ENCODE assay signal across 10 cellular contexts in genomic region chr22:45548991-45549736, GRCh38. TPM values are rescaled to one million over a fixed set of nuclear protein-coding genes. Genes with fewer than 3 reads are reported as not detected.
A peak's percentile ranks its signal among the peaks of the same experiment; 100 is the strongest.
DNase-seq lines count a peak whose midpoint lies in the region; ATAC-seq and TF ChIP-seq lines count a peak whose summit lies in the region.
"Had no signal": no experiment of that assay in that cellular context is flagged by ENCODE, and none has a peak within 500 bp of the region (broad histone marks: within the 10 kb centered on the region; RNA-seq: fewer than 3 reads in every experiment).

No MANE protein-coding gene starts in this region.

- H3K4me3 ChIP-seq in DOHH2 (ENCODE audit: low read length): no peak overlapping the region
- no peak overlapping the region for H3K4me3 ChIP-seq in OCI-LY1 (ENCODE audit: low read depth, low read length, poor library complexity, severe bottlenecking)
- no peak overlapping the region for H3K4me3 ChIP-seq in fibroblast of mammary gland (ENCODE audit: control insufficient read depth, low read depth, low read length)
- no peak overlapping the region for H3K4me3 ChIP-seq in psoas muscle

- peak in 1 of 4 donors; percentile 21 for ATAC-seq in psoas muscle
- ATAC-seq in GM18517 (IDR thresholded peaks at IDR 0.05; ENCODE audit: unreplicated experiment): no peak
- ATAC-seq in T-cell (replicated peaks in 1 of 4): no peak
- no peak for ATAC-seq in GM19324 (IDR thresholded peaks at IDR 0.05; ENCODE audit: low FRiP score, unreplicated experiment)

- H3K4me3 Mint-ChIP-seq in T-cell: no peak overlapping the region
- H3K4me3 Mint-ChIP-seq: activated CD4-positive, alpha-beta memory T cell treated with anti-CD3 and anti-CD28 coated beads for 36 hours had no signal

- H3K9ac ChIP-seq in OCI-LY1 (ENCODE audit: low read length): no peak overlapping the region

- H3K4me1 Mint-ChIP-seq in T-cell: peaks cover 0 to 1% (median 0%) of the 10 kb centered on the region in 3 donors

- CTCF ChIA-PET in T-cell (lab: Charles Lee): no interaction called here

- no peak overlapping the region for H3K4me2 ChIP-seq in DOHH2 (ENCODE audit: low read length)
- H3K4me2 ChIP-seq in OCI-LY1 (ENCODE audit: low read length): no peak overlapping the region

- POLR2A ChIA-PET in T-cell (lab: Charles Lee): no interaction called here

- H3K27me3 ChIP-seq in DOHH2 (ENCODE audit: control insufficient read depth, low read length) (no peaks in the 10 kb centered on the region), OCI-LY1 (ENCODE audit: insufficient read depth, low read length) (no peaks in the 10 kb centered on the region; the same call in 1 of the 2 replicates), psoas muscle (ENCODE audit: insufficient read depth in 3 of 3, low read length in 2 of 3) (no peaks in the 10 kb centered on the region)

- no peaks in the 10 kb centered on the region for H3K36me3 ChIP-seq in DOHH2 (ENCODE audit: control insufficient read depth, low read length)
- H3K36me3 ChIP-seq in OCI-LY1 (ENCODE audit: insufficient read depth, low read length): no peaks in the 10 kb centered on the region; the same call in 1 of the 2 replicates
- H3K36me3 ChIP-seq in psoas muscle (ENCODE audit: insufficient read depth in 1 of 2, low read depth in 1 of 2): no peaks in the 10 kb centered on the region

- H3K9me2 ChIP-seq in DOHH2 (replicated peaks; ENCODE audit: control insufficient read depth, low read length) (no peaks in the 10 kb centered on the region), OCI-LY1 (ENCODE audit: low read depth, low read length) (no peaks in the 10 kb centered on the region)

- DNase-seq in fibroblast of mammary gland (ENCODE audit: low read depth) (peak; percentile 98), psoas muscle (peak; percentile 68 to 74), NCI-H1436 treated with DMSO at 0.1 percent for 48 hours (lab: John Stamatoyannopoulos, UW) (no peak), T-cell (no peak)
- DNase-seq: activated CD4-positive, alpha-beta memory T cell treated with anti-CD3 and anti-CD28 coated beads for 36 hours; NCI-H1436 had no signal

- intact Hi-C loops in psoas muscle (cut with DNase I): no loop called here

- H3K27ac Mint-ChIP-seq in T-cell: no peak overlapping the region
- H3K27ac Mint-ChIP-seq: activated CD4-positive, alpha-beta memory T cell treated with anti-CD3 and anti-CD28 coated beads for 36 hours had no signal

- no peaks in the 10 kb centered on the region for H3K4me1 ChIP-seq in DOHH2 (ENCODE audit: control insufficient read depth, low read length)
- H3K4me1 ChIP-seq in OCI-LY1 (ENCODE audit: insufficient read depth, low read length, severe bottlenecking): peaks cover 9% of the 10 kb centered on the region
- peaks cover 3% of the 10 kb centered on the region for H3K4me1 ChIP-seq in psoas muscle

- H3K27ac ChIP-seq in DOHH2 (ENCODE audit: low read depth, low read length) (no peak overlapping the region), OCI-LY1 (ENCODE audit: low read depth, low read length, poor library complexity, severe bottlenecking) (no peak overlapping the region), psoas muscle (no peak overlapping the region)

- H4K20me1 ChIP-seq in DOHH2 (ENCODE audit: control insufficient read depth, insufficient read depth, low read depth, low read length) (no peaks in the 10 kb centered on the region), OCI-LY1 (ENCODE audit: insufficient read depth, low read length) (no peaks in the 10 kb centered on the region)

- no peak overlapping the region for H2AFZ ChIP-seq in OCI-LY1 (ENCODE audit: low read length)

- peaks cover 0 to 16% of the 10 kb centered on the region in 2 donors for H3K27me3 Mint-ChIP-seq in T-cell

- H3F3A ChIP-seq in DOHH2 (ENCODE audit: control insufficient read depth, insufficient read depth) (no peaks in the 10 kb centered on the region), OCI-LY1 (ENCODE audit: insufficient read depth, low read length) (no peaks in the 10 kb centered on the region)

- no peaks in the 10 kb centered on the region for H3K79me2 ChIP-seq in DOHH2 (ENCODE audit: control insufficient read depth, low read length)
- no peaks in the 10 kb centered on the region for H3K79me2 ChIP-seq in OCI-LY1 (ENCODE audit: insufficient read depth, low read length)

- TF ChIP-seq CTCF in DOHH2 (IDR thresholded peaks at IDR 0.05; ENCODE audit: low read depth, low read length, poor library complexity, severe bottlenecking): peak; percentile 58
- TF ChIP-seq CTCF in OCI-LY1 (IDR thresholded peaks at IDR 0.05; ENCODE audit: low read length): peak; percentile 50; the same call in 1 of the 2 replicates
- TF ChIP-seq CTCF in fibroblast of mammary gland (conservative IDR thresholded peaks at IDR 0.05; ENCODE audit: control insufficient read depth, insufficient read depth, low read depth, low read length): peak; percentile 63
- TF ChIP-seq CTCF in psoas muscle (IDR thresholded peaks at IDR 0.05): peak; percentile 7

- 70 to 81% (median 77%) methylated on average over 17 of the region's 17 CpGs for WGBS in psoas muscle, 3 donors

- H3K9me3 ChIP-seq in DOHH2 (ENCODE audit: control insufficient read depth, insufficient read depth, low read length) (no peaks in the 10 kb centered on the region), OCI-LY1 (ENCODE audit: low read length) (no peaks in the 10 kb centered on the region), psoas muscle (no peaks in the 10 kb centered on the region)

- no peaks in the 10 kb centered on the region for H3K36me3 Mint-ChIP-seq in T-cell
- H3K36me3 Mint-ChIP-seq: activated CD4-positive, alpha-beta memory T cell treated with anti-CD3 and anti-CD28 coated beads for 36 hours had no signal

- no peaks in the 10 kb centered on the region for H3K9me3 Mint-ChIP-seq in T-cell
- H3K9me3 Mint-ChIP-seq: activated CD4-positive, alpha-beta memory T cell treated with anti-CD3 and anti-CD28 coated beads for 36 hours had no signal

RNA-seq across cellular contexts. Expression of gene FBLN1, which starts 46.5 kb away (rescaled TPM):
- total RNA-seq in psoas muscle (10 to 100 TPM; 19.3 to 95.7 (median 29.3) TPM), T-cell (1 to 10 TPM in 2 of 5 donors, under 1 TPM in 1, not detected in 2; 0.96 to 1.5 (median 1.0) TPM)
- polyA plus RNA-seq in psoas muscle: 10 to 100 TPM; 10.5 to 14.0 (median 12.0) TPM
- total RNA-seq: activated CD4-positive, alpha-beta memory T cell treated with anti-CD3 and anti-CD28 coated beads for 36 hours had no signal

Comparison
In these comparisons a context has a peak if more than half of its experiments do, and no peak if none do; other contexts are left out.
1. CTCF ChIP-seq: peak in every context shown above with its lines; median percentile 63 in fibroblast of mammary gland; 58 in DOHH2; 50 in OCI-LY1; 7 in psoas muscle.
2. DNase-seq: peak in fibroblast of mammary gland (single experiment) and psoas muscle (2 of 2); none in NCI-H1436 treated with DMSO at 0.1 percent for 48 hours (single experiment) and T-cell (0 of 34).
3. RNA of gene FBLN1, which starts 46.5 kb away (total RNA-seq): 19.3 to 95.7 TPM in psoas muscle; 0.96 to 1.5 TPM in T-cell; every median in the first group is over 4 times any median in the second.